ENCODE assay signal across 1 cellular context in the genomic region with DNA sequence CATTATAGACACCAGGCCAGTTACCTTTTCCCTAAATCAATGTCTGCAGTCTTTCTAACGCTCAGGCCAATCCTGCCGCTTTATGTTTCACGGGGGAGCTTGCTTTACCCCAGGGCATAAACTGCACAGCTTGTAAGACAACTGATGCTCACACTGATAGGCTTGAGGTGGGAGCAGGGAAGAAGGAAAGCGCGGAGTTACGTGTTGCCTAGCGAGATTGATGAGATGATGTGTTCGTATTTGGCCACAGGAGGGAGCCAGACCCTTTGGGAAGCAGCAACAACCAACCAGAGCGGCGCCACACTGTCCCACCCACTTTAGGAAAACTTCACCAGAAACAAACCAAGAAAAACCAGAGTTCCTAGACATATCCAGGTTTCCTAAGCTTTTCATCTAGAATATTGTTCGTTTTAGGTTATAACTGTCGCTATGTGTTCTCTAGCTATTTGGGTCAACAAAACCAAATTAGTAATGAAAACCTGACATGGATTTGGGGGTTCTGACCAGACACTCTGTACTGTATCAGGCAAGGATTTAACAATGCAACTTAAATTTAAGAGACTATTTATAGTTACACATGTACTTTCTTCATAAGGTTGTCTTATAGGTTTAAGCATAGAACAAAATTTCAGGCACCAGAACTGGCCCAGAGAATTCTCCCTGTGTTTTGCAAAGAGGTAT.
TF ChIP-seq lines count a peak whose summit lies in the region.

No MANE protein-coding gene starts in this region.

TF ChIP-seq in K562, 482 proteins besides CTCF, POLR2A, EP300 and RAD21 (continued from another document and continues in another):
- TF ChIP-seq, protein P1, sequence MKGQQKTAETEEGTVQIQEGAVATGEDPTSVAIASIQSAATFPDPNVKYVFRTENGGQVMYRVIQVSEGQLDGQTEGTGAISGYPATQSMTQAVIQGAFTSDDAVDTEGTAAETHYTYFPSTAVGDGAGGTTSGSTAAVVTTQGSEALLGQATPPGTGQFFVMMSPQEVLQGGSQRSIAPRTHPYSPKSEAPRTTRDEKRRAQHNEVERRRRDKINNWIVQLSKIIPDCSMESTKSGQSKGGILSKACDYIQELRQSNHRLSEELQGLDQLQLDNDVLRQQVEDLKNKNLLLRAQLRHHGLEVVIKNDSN (CRISPR knock-in tag; IDR thresholded peaks at IDR 0.05) = no peak
- TF ChIP-seq, protein P2, sequence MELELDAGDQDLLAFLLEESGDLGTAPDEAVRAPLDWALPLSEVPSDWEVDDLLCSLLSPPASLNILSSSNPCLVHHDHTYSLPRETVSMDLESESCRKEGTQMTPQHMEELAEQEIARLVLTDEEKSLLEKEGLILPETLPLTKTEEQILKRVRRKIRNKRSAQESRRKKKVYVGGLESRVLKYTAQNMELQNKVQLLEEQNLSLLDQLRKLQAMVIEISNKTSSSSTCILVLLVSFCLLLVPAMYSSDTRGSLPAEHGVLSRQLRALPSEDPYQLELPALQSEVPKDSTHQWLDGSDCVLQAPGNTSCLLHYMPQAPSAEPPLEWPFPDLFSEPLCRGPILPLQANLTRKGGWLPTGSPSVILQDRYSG (tag; conservative IDR thresholded peaks at IDR 0.05; ENCODE audit: low read depth) = no peak
- TF ChIP-seq GTF2F1 (IDR thresholded peaks at IDR 0.05; ENCODE audit: low read depth, low read length) = no peak
- peak; percentile 35 for TF ChIP-seq HCFC1 (IDR thresholded peaks at IDR 0.05; ENCODE audit: low read depth, low read length)
- TF ChIP-seq TAL1 (IDR thresholded peaks at IDR 0.05) = no peak
- peak; percentile 54 for TF ChIP-seq RFX1 (IDR thresholded peaks at IDR 0.05)
- no peak for TF ChIP-seq YBX1 (IDR thresholded peaks at IDR 0.05)
- no peak for TF ChIP-seq RBM17 (IDR thresholded peaks at IDR 0.05; ENCODE audit: borderline replicate concordance, low read depth, low read length)
- no peak for TF ChIP-seq SMAD1 (IDR thresholded peaks at IDR 0.05; ENCODE audit: low read depth, low read length, partially characterized antibody)
- TF ChIP-seq, protein P3, sequence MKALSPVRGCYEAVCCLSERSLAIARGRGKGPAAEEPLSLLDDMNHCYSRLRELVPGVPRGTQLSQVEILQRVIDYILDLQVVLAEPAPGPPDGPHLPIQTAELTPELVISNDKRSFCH (CRISPR knock-in tag; IDR thresholded peaks at IDR 0.05) = no peak
- TF ChIP-seq, protein P3 (tag; IDR thresholded peaks at IDR 0.05) = no peak
- TF ChIP-seq PRMT5 (CRISPR knock-in tag; IDR thresholded peaks at IDR 0.05) = no peak
- TF ChIP-seq ETV1 (tag; conservative IDR thresholded peaks at IDR 0.05; ENCODE audit: low read depth) = no peak
- TF ChIP-seq, protein P4, sequence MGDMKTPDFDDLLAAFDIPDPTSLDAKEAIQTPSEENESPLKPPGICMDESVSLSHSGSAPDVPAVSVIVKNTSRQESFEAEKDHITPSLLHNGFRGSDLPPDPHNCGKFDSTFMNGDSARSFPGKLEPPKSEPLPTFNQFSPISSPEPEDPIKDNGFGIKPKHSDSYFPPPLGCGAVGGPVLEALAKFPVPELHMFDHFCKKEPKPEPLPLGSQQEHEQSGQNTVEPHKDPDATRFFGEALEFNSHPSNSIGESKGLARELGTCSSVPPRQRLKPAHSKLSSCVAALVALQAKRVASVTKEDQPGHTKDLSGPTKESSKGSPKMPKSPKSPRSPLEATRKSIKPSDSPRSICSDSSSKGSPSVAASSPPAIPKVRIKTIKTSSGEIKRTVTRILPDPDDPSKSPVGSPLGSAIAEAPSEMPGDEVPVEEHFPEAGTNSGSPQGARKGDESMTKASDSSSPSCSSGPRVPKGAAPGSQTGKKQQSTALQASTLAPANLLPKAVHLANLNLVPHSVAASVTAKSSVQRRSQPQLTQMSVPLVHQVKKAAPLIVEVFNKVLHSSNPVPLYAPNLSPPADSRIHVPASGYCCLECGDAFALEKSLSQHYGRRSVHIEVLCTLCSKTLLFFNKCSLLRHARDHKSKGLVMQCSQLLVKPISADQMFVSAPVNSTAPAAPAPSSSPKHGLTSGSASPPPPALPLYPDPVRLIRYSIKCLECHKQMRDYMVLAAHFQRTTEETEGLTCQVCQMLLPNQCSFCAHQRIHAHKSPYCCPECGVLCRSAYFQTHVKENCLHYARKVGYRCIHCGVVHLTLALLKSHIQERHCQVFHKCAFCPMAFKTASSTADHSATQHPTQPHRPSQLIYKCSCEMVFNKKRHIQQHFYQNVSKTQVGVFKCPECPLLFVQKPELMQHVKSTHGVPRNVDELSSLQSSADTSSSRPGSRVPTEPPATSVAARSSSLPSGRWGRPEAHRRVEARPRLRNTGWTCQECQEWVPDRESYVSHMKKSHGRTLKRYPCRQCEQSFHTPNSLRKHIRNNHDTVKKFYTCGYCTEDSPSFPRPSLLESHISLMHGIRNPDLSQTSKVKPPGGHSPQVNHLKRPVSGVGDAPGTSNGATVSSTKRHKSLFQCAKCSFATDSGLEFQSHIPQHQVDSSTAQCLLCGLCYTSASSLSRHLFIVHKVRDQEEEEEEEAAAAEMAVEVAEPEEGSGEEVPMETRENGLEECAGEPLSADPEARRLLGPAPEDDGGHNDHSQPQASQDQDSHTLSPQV (IDR thresholded peaks at IDR 0.05) = no peak
- no peak for TF ChIP-seq PTRF (tag; IDR thresholded peaks at IDR 0.05)
- TF ChIP-seq ZBED1 (IDR thresholded peaks at IDR 0.05) = no peak
- TF ChIP-seq CSDE1 (IDR thresholded peaks at IDR 0.05) = no peak
- TF ChIP-seq HNRNPK (IDR thresholded peaks at IDR 0.05; ENCODE audit: low read depth, low read length, poor library complexity, severe bottlenecking) = no peak
- TF ChIP-seq, protein P5, sequence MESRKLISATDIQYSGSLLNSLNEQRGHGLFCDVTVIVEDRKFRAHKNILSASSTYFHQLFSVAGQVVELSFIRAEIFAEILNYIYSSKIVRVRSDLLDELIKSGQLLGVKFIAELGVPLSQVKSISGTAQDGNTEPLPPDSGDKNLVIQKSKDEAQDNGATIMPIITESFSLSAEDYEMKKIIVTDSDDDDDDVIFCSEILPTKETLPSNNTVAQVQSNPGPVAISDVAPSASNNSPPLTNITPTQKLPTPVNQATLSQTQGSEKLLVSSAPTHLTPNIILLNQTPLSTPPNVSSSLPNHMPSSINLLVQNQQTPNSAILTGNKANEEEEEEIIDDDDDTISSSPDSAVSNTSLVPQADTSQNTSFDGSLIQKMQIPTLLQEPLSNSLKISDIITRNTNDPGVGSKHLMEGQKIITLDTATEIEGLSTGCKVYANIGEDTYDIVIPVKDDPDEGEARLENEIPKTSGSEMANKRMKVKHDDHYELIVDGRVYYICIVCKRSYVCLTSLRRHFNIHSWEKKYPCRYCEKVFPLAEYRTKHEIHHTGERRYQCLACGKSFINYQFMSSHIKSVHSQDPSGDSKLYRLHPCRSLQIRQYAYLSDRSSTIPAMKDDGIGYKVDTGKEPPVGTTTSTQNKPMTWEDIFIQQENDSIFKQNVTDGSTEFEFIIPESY (CRISPR knock-in tag; IDR thresholded peaks at IDR 0.05) = no peak
- no peak for TF ChIP-seq STAT5A (IDR thresholded peaks at IDR 0.05; ENCODE audit: borderline replicate concordance, low read length)
- TF ChIP-seq PPARD (CRISPR knock-in tag; IDR thresholded peaks at IDR 0.05) = no peak
- TF ChIP-seq ETS2 (tag; IDR thresholded peaks at IDR 0.05; ENCODE audit: borderline replicate concordance, poor library complexity, severe bottlenecking) = no peak
- TF ChIP-seq, protein P6, sequence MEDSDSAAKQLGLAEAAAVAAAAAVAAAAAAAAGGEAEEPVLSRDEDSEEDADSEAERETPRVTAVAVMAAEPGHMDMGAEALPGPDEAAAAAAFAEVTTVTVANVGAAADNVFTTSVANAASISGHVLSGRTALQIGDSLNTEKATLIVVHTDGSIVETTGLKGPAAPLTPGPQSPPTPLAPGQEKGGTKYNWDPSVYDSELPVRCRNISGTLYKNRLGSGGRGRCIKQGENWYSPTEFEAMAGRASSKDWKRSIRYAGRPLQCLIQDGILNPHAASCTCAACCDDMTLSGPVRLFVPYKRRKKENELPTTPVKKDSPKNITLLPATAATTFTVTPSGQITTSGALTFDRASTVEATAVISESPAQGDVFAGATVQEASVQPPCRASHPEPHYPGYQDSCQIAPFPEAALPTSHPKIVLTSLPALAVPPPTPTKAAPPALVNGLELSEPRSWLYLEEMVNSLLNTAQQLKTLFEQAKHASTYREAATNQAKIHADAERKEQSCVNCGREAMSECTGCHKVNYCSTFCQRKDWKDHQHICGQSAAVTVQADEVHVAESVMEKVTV (CRISPR knock-in tag; IDR thresholded peaks at IDR 0.05) = peak; percentile 91
- TF ChIP-seq MTA3 (IDR thresholded peaks at IDR 0.05; ENCODE audit: borderline replicate concordance) = no peak
- TF ChIP-seq, protein P7, sequence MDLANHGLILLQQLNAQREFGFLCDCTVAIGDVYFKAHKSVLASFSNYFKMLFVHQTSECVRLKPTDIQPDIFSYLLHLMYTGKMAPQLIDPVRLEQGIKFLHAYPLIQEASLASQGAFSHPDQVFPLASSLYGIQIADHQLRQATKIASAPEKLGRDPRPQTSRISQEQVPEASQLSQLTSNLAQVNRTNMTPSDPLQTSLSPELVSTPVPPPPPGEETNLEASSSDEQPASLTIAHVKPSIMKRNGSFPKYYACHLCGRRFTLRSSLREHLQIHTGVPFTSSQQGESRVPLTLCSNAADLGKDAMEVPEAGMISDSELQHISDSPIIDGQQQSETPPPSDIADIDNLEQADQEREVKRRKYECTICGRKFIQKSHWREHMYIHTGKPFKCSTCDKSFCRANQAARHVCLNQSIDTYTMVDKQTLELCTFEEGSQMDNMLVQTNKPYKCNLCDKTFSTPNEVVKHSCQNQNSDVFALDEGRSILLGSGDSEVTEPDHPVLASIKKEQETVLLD (IDR thresholded peaks at IDR 0.05) = no peak
- TF ChIP-seq CBX2 (IDR thresholded peaks at IDR 0.05; ENCODE audit: insufficient read depth, low read length, poor library complexity, severe bottlenecking) = no peak
- no peak for TF ChIP-seq HMG20A (CRISPR knock-in tag; conservative IDR thresholded peaks at IDR 0.05)
- no peak for TF ChIP-seq JUN (IDR thresholded peaks at IDR 0.05; ENCODE audit: borderline replicate concordance, low read depth, low read length)
- no peak for TF ChIP-seq JUN (CRISPR knock-in tag; IDR thresholded peaks at IDR 0.05; ENCODE audit: borderline replicate concordance)
- no peak for TF ChIP-seq NELFE (IDR thresholded peaks at IDR 0.05; ENCODE audit: insufficient read depth, insufficient read length)
- TF ChIP-seq, protein P8, sequence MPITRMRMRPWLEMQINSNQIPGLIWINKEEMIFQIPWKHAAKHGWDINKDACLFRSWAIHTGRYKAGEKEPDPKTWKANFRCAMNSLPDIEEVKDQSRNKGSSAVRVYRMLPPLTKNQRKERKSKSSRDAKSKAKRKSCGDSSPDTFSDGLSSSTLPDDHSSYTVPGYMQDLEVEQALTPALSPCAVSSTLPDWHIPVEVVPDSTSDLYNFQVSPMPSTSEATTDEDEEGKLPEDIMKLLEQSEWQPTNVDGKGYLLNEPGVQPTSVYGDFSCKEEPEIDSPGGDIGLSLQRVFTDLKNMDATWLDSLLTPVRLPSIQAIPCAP (CRISPR knock-in tag; IDR thresholded peaks at IDR 0.05; ENCODE audit: borderline replicate concordance) = no peak
- TF ChIP-seq STAG1 (CRISPR knock-in tag; IDR thresholded peaks at IDR 0.05; ENCODE audit: borderline replicate concordance) = peak; percentile 93
- TF ChIP-seq SMARCC2 (IDR thresholded peaks at IDR 0.05; ENCODE audit: low read depth) = no peak
- TF ChIP-seq, protein P9, sequence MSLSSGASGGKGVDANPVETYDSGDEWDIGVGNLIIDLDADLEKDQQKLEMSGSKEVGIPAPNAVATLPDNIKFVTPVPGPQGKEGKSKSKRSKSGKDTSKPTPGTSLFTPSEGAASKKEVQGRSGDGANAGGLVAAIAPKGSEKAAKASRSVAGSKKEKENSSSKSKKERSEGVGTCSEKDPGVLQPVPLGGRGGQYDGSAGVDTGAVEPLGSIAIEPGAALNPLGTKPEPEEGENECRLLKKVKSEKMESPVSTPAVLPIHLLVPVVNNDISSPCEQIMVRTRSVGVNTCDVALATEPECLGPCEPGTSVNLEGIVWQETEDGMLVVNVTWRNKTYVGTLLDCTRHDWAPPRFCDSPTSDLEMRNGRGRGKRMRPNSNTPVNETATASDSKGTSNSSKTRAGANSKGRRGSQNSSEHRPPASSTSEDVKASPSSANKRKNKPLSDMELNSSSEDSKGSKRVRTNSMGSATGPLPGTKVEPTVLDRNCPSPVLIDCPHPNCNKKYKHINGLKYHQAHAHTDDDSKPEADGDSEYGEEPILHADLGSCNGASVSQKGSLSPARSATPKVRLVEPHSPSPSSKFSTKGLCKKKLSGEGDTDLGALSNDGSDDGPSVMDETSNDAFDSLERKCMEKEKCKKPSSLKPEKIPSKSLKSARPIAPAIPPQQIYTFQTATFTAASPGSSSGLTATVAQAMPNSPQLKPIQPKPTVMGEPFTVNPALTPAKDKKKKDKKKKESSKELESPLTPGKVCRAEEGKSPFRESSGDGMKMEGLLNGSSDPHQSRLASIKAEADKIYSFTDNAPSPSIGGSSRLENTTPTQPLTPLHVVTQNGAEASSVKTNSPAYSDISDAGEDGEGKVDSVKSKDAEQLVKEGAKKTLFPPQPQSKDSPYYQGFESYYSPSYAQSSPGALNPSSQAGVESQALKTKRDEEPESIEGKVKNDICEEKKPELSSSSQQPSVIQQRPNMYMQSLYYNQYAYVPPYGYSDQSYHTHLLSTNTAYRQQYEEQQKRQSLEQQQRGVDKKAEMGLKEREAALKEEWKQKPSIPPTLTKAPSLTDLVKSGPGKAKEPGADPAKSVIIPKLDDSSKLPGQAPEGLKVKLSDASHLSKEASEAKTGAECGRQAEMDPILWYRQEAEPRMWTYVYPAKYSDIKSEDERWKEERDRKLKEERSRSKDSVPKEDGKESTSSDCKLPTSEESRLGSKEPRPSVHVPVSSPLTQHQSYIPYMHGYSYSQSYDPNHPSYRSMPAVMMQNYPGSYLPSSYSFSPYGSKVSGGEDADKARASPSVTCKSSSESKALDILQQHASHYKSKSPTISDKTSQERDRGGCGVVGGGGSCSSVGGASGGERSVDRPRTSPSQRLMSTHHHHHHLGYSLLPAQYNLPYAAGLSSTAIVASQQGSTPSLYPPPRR (CRISPR knock-in tag; IDR thresholded peaks at IDR 0.05; ENCODE audit: borderline replicate concordance) = no peak
- no peak for TF ChIP-seq ZNF785 (CRISPR knock-in tag; IDR thresholded peaks at IDR 0.05)
- no peak for TF ChIP-seq ZSCAN29 (IDR thresholded peaks at IDR 0.05)
- TF ChIP-seq RCOR1 (IDR thresholded peaks at IDR 0.05; ENCODE audit: borderline replicate concordance in 1 of 2, low read depth in 2 of 2, low read length in 2 of 2) = peak in 1 of 2 experiments; percentile 92; a peak in 2 of 4 replicates
- peak; percentile 53; the same call in 1 of the 2 replicates for TF ChIP-seq GATA2 (CRISPR knock-in tag; IDR thresholded peaks at IDR 0.05)
- no peak for TF ChIP-seq SRSF3 (IDR thresholded peaks at IDR 0.05; ENCODE audit: insufficient read depth, low read length)
- TF ChIP-seq ARID1B (IDR thresholded peaks at IDR 0.05) = peak; percentile 28; the same call in 1 of the 2 replicates
